16 cellular contexts compared by ENCODE assay signal in genomic region chr2:159526433-159526832, GRCh38.
A peak's percentile ranks its signal among the peaks of the same experiment; 100 is the strongest.
DNase-seq lines count a peak whose midpoint lies in the region; ATAC-seq, FAIRE-seq and TF ChIP-seq lines count a peak whose summit lies in the region.
"Had no signal": no experiment of that assay in that cellular context is flagged by ENCODE, and none has a peak within 500 bp of the region (broad histone marks: within the 10 kb centered on the region; RNA-seq: fewer than 3 reads in every experiment).

No MANE protein-coding gene starts in this region.

- H3F3A ChIP-seq in PC-3 (ENCODE audit: low read length, unreplicated experiment) = no peaks in the 10 kb centered on the region

- no peak overlapping the region for H3K9ac ChIP-seq in PC-3 (ENCODE audit: low read length)

- H3K27ac ChIP-seq in PC-3 (ENCODE audit: low read length) (no peak overlapping the region), pancreas (no peak overlapping the region)

- H2AFZ ChIP-seq in PC-3 (ENCODE audit: low read length) = no peak overlapping the region

- H3K36me3 ChIP-seq in PC-3 (ENCODE audit: low read depth, low read length) (no peaks in the 10 kb centered on the region), pancreas (no peaks in the 10 kb centered on the region)
- H3K36me3 ChIP-seq: HAP-1 had no signal

- peak; percentile 4 for DNase-seq in PC-3
- DNase-seq in left colon = no peak
- DNase-seq in pancreas = no peak
- DNase-seq in HT-29 (ENCODE audit: low spot score) = no peak
- no peak for DNase-seq in NCI-H345 (lab: John Stamatoyannopoulos, UW)
- DNase-seq: C1 segment of cervical spinal cord; Calu3; CD4-positive, alpha-beta memory T cell; COR-L47; DMS53; DMS79 treated with DMSO at 0.1 percent for 48 hours; GOT3 had no signal

- POLR2A ChIA-PET in PC-3 (lab: Charles Lee; ENCODE audit: unreplicated experiment) = no interaction called here

- peak; percentile 55 for ATAC-seq in PC-3
- peak; percentile 9 for ATAC-seq in left colon
- no peak for ATAC-seq in pancreas
- ATAC-seq in HG03280 (IDR thresholded peaks at IDR 0.05; ENCODE audit: unreplicated experiment) = no peak

- H3K9me3 ChIP-seq in PC-3 (ENCODE audit: low read length) = no peaks in the 10 kb centered on the region
- H3K9me3 ChIP-seq in pancreas = no peaks in the 10 kb centered on the region
- H3K9me3 ChIP-seq: HAP-1 had no signal

- no TSS peak for BruUV-seq in PC-3 (replicated peaks; lab: Mats Ljungman, UMichigan)

- H3K4me1 ChIP-seq in PC-3 (ENCODE audit: insufficient read depth, low read length) (no peaks in the 10 kb centered on the region), pancreas (peaks cover 0 to 5% (median 0%) of the 10 kb centered on the region in 3 donors)

- TF ChIP-seq CTCF in PC-3 (conservative IDR thresholded peaks at IDR 0.05; ENCODE audit: low read depth, low read length) (no peak), pancreas (IDR thresholded peaks at IDR 0.05) (no peak)

- intact Hi-C loops in PC-3 (cut with micrococcal nuclease) (no loop called here), left colon (cut with DNase I, micrococcal nuclease) (no loop called here), pancreas (cut with DNase I) (no loop called here)

- CTCF ChIA-PET in PC-3 (lab: Charles Lee) = no interaction called here

- no peaks in the 10 kb centered on the region for H3K27me3 ChIP-seq in PC-3 (ENCODE audit: low read length)
- no peaks in the 10 kb centered on the region for H3K27me3 ChIP-seq in pancreas

- peak; percentile 17 for FAIRE-seq in pancreas (lab: Jason Lieb, UNC)
- FAIRE-seq: GM12892, H54 had no signal

- H3K4me3 ChIP-seq in PC-3 (ENCODE audit: low read length) = no peak overlapping the region
- H3K4me3 ChIP-seq in pancreas = no peak overlapping the region
- H3K4me3 ChIP-seq: HAP-1 had no signal

- H3K79me2 ChIP-seq in PC-3 (ENCODE audit: low read length) = no peaks in the 10 kb centered on the region

- WGBS in pancreas, 2 donors = 98 to 100% methylated on average over 1 of the region's 1 CpG

- no peaks in the 10 kb centered on the region for H3K9me2 ChIP-seq in PC-3 (replicated peaks; ENCODE audit: low read length)

- no peaks in the 10 kb centered on the region for H4K20me1 ChIP-seq in PC-3 (ENCODE audit: low read length)

- no peak overlapping the region for H3K4me2 ChIP-seq in PC-3 (ENCODE audit: low read length)

Comparison
In these comparisons a context has a peak if more than half of its experiments do, and no peak if none do; other contexts are left out.
1. ATAC-seq: peak in PC-3 (single experiment) and left colon (single experiment); none in pancreas (0 of 4) and HG03280 (single experiment).